In the genomic region with DNA sequence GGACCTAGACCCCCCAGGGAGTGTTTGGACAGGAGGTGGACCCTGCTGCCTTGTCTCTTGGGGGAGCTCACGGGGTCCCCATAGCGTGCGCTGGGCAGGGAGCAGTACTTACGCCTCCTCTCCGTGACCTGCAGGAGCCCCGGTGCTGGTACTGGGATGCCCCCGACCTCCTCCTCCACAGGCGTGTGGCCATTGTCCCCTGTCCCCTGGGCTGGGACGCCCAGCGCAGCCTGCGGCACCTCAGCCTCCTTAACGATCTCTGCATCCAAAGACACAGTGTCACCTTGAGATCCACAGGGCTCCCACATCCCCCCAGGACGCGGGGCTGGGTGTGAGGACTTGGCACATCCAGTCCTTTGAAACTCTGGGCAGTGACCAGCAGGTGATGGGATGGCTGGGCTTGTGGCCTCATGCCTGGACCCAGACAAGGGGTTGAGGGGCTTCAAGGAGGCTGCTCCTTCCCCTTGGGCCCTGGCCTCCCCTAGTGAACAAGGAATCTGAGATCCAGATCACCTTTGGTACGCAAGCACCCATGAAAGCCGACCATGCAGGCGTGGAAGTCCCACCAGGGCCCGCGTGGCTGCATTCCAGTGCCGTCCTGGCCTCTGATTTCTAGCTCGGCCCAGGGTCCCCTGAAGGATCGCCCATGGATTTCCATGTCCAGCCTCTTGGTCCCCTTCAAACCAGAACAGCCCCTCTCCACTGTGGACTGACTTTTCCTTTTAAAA, we compare ENCODE assay signal across 15 cellular contexts. TPM values are rescaled to one million over a fixed set of nuclear protein-coding genes. Genes with fewer than 3 reads are reported as not detected.
DNase-seq lines count a peak whose midpoint lies in the region; ATAC-seq and TF ChIP-seq lines count a peak whose summit lies in the region.
"Had no signal": no experiment of that assay in that cellular context is flagged by ENCODE, and none has a peak within 500 bp of the region (broad histone marks: within the 10 kb centered on the region; RNA-seq: fewer than 3 reads in every experiment).

No MANE protein-coding gene starts in this region.

- H3K27ac ChIP-seq in Peyer's patch, result peak overlapping the region in 1 of 4 donors; percentile 48
- H3K27ac ChIP-seq: colonic mucosa, right lobe of liver, upper lobe of left lung had no signal

- H3K9me3 ChIP-seq in Peyer's patch, result no peaks in the 10 kb centered on the region
- H3K9me3 ChIP-seq: colonic mucosa, right lobe of liver, upper lobe of left lung had no signal

- peaks cover 19% of the 10 kb centered on the region for H3K4me1 Mint-ChIP-seq in activated T-cell treated with anti-CD3 and anti-CD28 coated beads, Interleukin-2, amount 50 U/mL, for 72 hours (ENCODE audit: low read depth)
- peaks cover 18 to 30% (median 23%) of the 10 kb centered on the region in 3 donors for H3K4me1 Mint-ChIP-seq in T-cell
- H3K4me1 Mint-ChIP-seq in stimulated activated naive B cell treated with anti-CD40 and anti-IgM and Interleukin-4, amounts not matched to agents 10 μg/mL and 1 μg/mL and 100 μg/mL, for 72 hours, result peaks cover 43 to 95% of the 10 kb centered on the region in 2 donors

- H3K4me3 ChIP-seq in Peyer's patch, result peak overlapping the region in 1 of 4 donors; percentile 23
- H3K4me3 ChIP-seq: colonic mucosa, lung, right lobe of liver, upper lobe of left lung had no signal

- no peaks in the 10 kb centered on the region for H3K27me3 ChIP-seq in Peyer's patch
- H3K27me3 ChIP-seq: colonic mucosa, right lobe of liver, upper lobe of left lung had no signal

- POLR2A ChIA-PET in T-cell (lab: Charles Lee), result no interaction called here

- CTCF ChIA-PET in T-cell (lab: Charles Lee), result no interaction called here

- peaks cover 0 to 14% (median 10%) of the 10 kb centered on the region in 4 donors for H3K4me1 ChIP-seq in Peyer's patch
- H3K4me1 ChIP-seq: colonic mucosa, right lobe of liver had no signal

- no peak for TF ChIP-seq CTCF in Peyer's patch (IDR thresholded peaks at IDR 0.05)

- H3K9me3 Mint-ChIP-seq in activated T-cell treated with anti-CD3 and anti-CD28 coated beads, Interleukin-2, amount 50 U/mL, for 72 hours, result no peaks in the 10 kb centered on the region
- no peaks in the 10 kb centered on the region for H3K9me3 Mint-ChIP-seq in T-cell
- peaks cover 0 to 2% of the 10 kb centered on the region in 2 donors for H3K9me3 Mint-ChIP-seq in stimulated activated naive B cell treated with anti-CD40 and anti-IgM and Interleukin-4, amounts not matched to agents 10 μg/mL and 1 μg/mL and 100 μg/mL, for 72 hours

- no peaks in the 10 kb centered on the region for H3K36me3 Mint-ChIP-seq in activated T-cell treated with anti-CD3 and anti-CD28 coated beads, Interleukin-2, amount 50 U/mL, for 72 hours (ENCODE audit: insufficient read depth in 2 of 2)
- no peaks in the 10 kb centered on the region for H3K36me3 Mint-ChIP-seq in T-cell
- H3K36me3 Mint-ChIP-seq in stimulated activated naive B cell treated with anti-CD40 and anti-IgM and Interleukin-4, amounts not matched to agents 10 μg/mL and 1 μg/mL and 100 μg/mL, for 72 hours, result peaks cover 11 to 23% of the 10 kb centered on the region in 2 donors

- ATAC-seq in activated T-cell treated with anti-CD3 and anti-CD28 coated beads, Interleukin-2, amount 50 U/mL, for 72 hours (replicated peaks in 1 of 2), result peak in 1 of 2 donors; percentile 32
- peak; percentile 33 to 39 (median 36) for ATAC-seq in T-cell (replicated peaks in 1 of 4)
- peak; percentile 5 for ATAC-seq in esophagus mucosa
- ATAC-seq in stimulated activated naive B cell treated with anti-CD40 and anti-IgM and Interleukin-4, amounts not matched to agents 10 μg/mL and 1 μg/mL and 100 μg/mL, for 72 hours (replicated peaks), result peak in 1 of 2 donors; percentile 14
- ATAC-seq in HG02973 (IDR thresholded peaks at IDR 0.05; ENCODE audit: unreplicated experiment), result no peak

- no peaks in the 10 kb centered on the region for H3K36me3 ChIP-seq in Peyer's patch
- H3K36me3 ChIP-seq: colonic mucosa, right lobe of liver, upper lobe of left lung had no signal

- peak overlapping the region; percentile 75 to 76 for H3K4me3 Mint-ChIP-seq in activated T-cell treated with anti-CD3 and anti-CD28 coated beads, Interleukin-2, amount 50 U/mL, for 72 hours
- peak overlapping the region; percentile 65 to 92 (median 76) for H3K4me3 Mint-ChIP-seq in T-cell
- H3K4me3 Mint-ChIP-seq in stimulated activated naive B cell treated with anti-CD40 and anti-IgM and Interleukin-4, amounts not matched to agents 10 μg/mL and 1 μg/mL and 100 μg/mL, for 72 hours, result peak overlapping the region; percentile 65 to 68

- no peak for DNase-seq in activated T-cell treated with anti-CD3 and anti-CD28 coated beads, Interleukin-2, amount 50 U/mL, for 72 hours
- DNase-seq in activated T-cell treated with anti-CD3 and anti-CD28 coated beads for 4 hours, result no peak
- no peak for DNase-seq in T-cell
- no peak for DNase-seq in stimulated activated naive B cell treated with anti-CD40 and anti-IgM and Interleukin-4, amounts not matched to agents 10 μg/mL and 1 μg/mL and 100 μg/mL, for 72 hours
- DNase-seq in dermis blood vessel endothelial cell, result no peak
- DNase-seq in Peyer's patch, result no peak
- DNase-seq: colonic mucosa, erythroblast, NCI-H1092 treated with DMSO at 0.1 percent for 48 hours, right lobe of liver, SHP77 treated with DMSO at 0.1 percent for 48 hours, upper lobe of left lung had no signal

- no peaks in the 10 kb centered on the region for H3K27me3 Mint-ChIP-seq in activated T-cell treated with anti-CD3 and anti-CD28 coated beads, Interleukin-2, amount 50 U/mL, for 72 hours (ENCODE audit: low read depth)
- H3K27me3 Mint-ChIP-seq in T-cell, result no peaks in the 10 kb centered on the region
- H3K27me3 Mint-ChIP-seq in stimulated activated naive B cell treated with anti-CD40 and anti-IgM and Interleukin-4, amounts not matched to agents 10 μg/mL and 1 μg/mL and 100 μg/mL, for 72 hours, result no peaks in the 10 kb centered on the region

- H3K27ac Mint-ChIP-seq in activated T-cell treated with anti-CD3 and anti-CD28 coated beads, Interleukin-2, amount 50 U/mL, for 72 hours, result no peak overlapping the region
- peak overlapping the region; percentile 75 to 77 for H3K27ac Mint-ChIP-seq in T-cell
- peak overlapping the region; percentile 96 for H3K27ac Mint-ChIP-seq in stimulated activated naive B cell treated with anti-CD40 and anti-IgM and Interleukin-4, amounts not matched to agents 10 μg/mL and 1 μg/mL and 100 μg/mL, for 72 hours

- TF ChIP-seq POLR2A in Peyer's patch (IDR thresholded peaks at IDR 0.05), result no peak

RNA-seq across cellular contexts. Expression of a gene that starts 9.9 kb away (rescaled TPM):
- 1 to 10 TPM in 1 of 2 donors, under 1 TPM in 1; 0.70 to 1.4 TPM for total RNA-seq in activated T-cell treated with anti-CD3 and anti-CD28 coated beads, Interleukin-2, amount 50 U/mL, for 72 hours
- total RNA-seq in T-cell (1 to 10 TPM in 2 of 5 donors, under 1 TPM in 3; 0.70 to 3.6 (median 0.88) TPM), esophagus mucosa (13.9 TPM), dermis blood vessel endothelial cell (10.4 and 29.8 TPM in 2 replicates), Peyer's patch (10 to 100 TPM in 1 of 4 donors, 1 to 10 TPM in 3; 1.9 to 12.3 (median 6.1) TPM)
